ENCODE assay signal across 10 cellular contexts in the genomic region with DNA sequence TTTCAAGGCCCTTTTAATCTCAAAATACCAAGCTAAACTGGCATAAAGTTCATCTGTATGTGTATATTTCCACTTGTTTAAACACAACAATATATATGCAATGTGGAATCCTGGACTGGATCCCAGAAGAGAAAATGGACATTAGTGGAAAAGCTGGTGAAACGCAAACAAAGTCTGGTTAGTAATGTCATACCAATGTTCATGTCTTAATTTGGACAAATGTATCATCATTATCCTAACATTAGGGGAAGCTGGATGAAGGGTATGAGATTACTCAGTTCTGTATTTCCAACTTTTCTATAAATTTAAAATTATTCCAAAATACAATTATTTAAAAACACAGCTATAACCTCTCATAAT. TPM values are rescaled to one million over a fixed set of nuclear protein-coding genes. Genes with fewer than 3 reads are reported as not detected.
DNase-seq lines count a peak whose midpoint lies in the region; ATAC-seq, FAIRE-seq and TF ChIP-seq lines count a peak whose summit lies in the region.
"Had no signal": no experiment of that assay in that cellular context is flagged by ENCODE, and none has a peak within 500 bp of the region (broad histone marks: within the 10 kb centered on the region; RNA-seq: fewer than 3 reads in every experiment).

No MANE protein-coding gene starts in this region.

- no peak overlapping the region for H3K9ac ChIP-seq in BLaER1 treated with 17β-estradiol and CSF1 and Interleukin-3, amounts not matched to agents 10 nM and 100 nM
- H3K9ac ChIP-seq in keratinocyte (ENCODE audit: control insufficient read depth, extremely low read depth, insufficient read depth, low read length): no peak overlapping the region

- peaks cover 11 to 25% (median 20%) of the 10 kb centered on the region in 11 experiments; a peak in 20 of 22 replicates for H3K9me3 ChIP-seq in BLaER1 treated with 17β-estradiol and CSF1 and Interleukin-3, amounts not matched to agents 10 nM and 100 nM (replicated peaks in 1 of 11)
- H3K9me3 ChIP-seq in keratinocyte (ENCODE audit: control insufficient read depth, low read depth, low read length) (no peaks in the 10 kb centered on the region), upper lobe of left lung (no peaks in the 10 kb centered on the region)
- H3K9me3 ChIP-seq: left lung had no signal

- no peaks in the 10 kb centered on the region for H3K27me3 ChIP-seq in BLaER1 treated with 17β-estradiol and CSF1 and Interleukin-3, amounts not matched to agents 10 nM and 100 nM
- H3K27me3 ChIP-seq in keratinocyte (ENCODE audit: control insufficient read depth, extremely low read depth, insufficient read depth, low read length) (no peaks in the 10 kb centered on the region), upper lobe of left lung (no peaks in the 10 kb centered on the region), dorsolateral prefrontal cortex (no peaks in the 10 kb centered on the region)
- H3K27me3 ChIP-seq: left lung had no signal

- no peak for FAIRE-seq in keratinocyte (lab: Jason Lieb, UNC)

- H3K4me1 ChIP-seq in BLaER1 treated with 17β-estradiol and CSF1 and Interleukin-3, amounts not matched to agents 10 nM and 100 nM: peaks cover 8 to 55% (median 25%) of the 10 kb centered on the region in 10 experiments
- H3K4me1 ChIP-seq in keratinocyte (ENCODE audit: control insufficient read depth, extremely low read depth, insufficient read depth, low read length): peaks cover 5% of the 10 kb centered on the region
- H3K4me1 ChIP-seq in upper lobe of left lung: peaks cover 47 to 61% (median 54%) of the 10 kb centered on the region in 4 donors

- intact Hi-C loops in dorsolateral prefrontal cortex (cut with DNase I): loop anchor here (5.0 to 10.0 kb wide), 3 partner anchors 76 to 373 kb away; partner anchors contain the start of gene SP9 (in 1 of the 2)

- no peak for DNase-seq in keratinocyte (ENCODE audit: low read depth, low spot score)
- DNase-seq in upper lobe of left lung: no peak
- DNase-seq in kidney glomerular epithelial cell (lab: John Stamatoyannopoulos, UW): no peak
- DNase-seq in dorsolateral prefrontal cortex: no peak
- no peak for DNase-seq in activated CD4-positive, alpha-beta T cell treated with anti-CD3 and anti-CD28 coated beads for 4 hours
- DNase-seq: activated gamma-delta T cell treated with Interleukin-2 at 50 U/mL for 16 hours, left lung had no signal

- 93 to 94% methylated on average over 1 of the region's 1 CpG for WGBS in upper lobe of left lung, 2 donors

- H3K9me1 ChIP-seq in keratinocyte (ENCODE audit: control insufficient read depth, extremely low read depth, insufficient read depth, low read length): peaks cover 2% of the 10 kb centered on the region

- peak; percentile 2 for TF ChIP-seq POLR2A in GM19099 (IDR thresholded peaks at IDR 0.05; ENCODE audit: extremely low read depth, insufficient read length, low read depth)
- no peak for TF ChIP-seq POLR2A in upper lobe of left lung (IDR thresholded peaks at IDR 0.05)

- no peak for TF ChIP-seq CTCF in VCaP (conservative IDR thresholded peaks at IDR 0.05)
- TF ChIP-seq CTCF in keratinocyte (optimal IDR thresholded peaks at IDR 0.05 in 1 of 3, IDR thresholded peaks at IDR 0.05 in 1 of 3, conservative IDR thresholded peaks at IDR 0.05 in 1 of 3; ENCODE audit: extremely low read depth in 1 of 3, insufficient read depth in 2 of 3, low read length in 3 of 3): no peak
- no peak for TF ChIP-seq CTCF in upper lobe of left lung (IDR thresholded peaks at IDR 0.05)
- no peak for TF ChIP-seq CTCF in dorsolateral prefrontal cortex (IDR thresholded peaks at IDR 0.05 in 54 of 56, conservative IDR thresholded peaks at IDR 0.05 in 2 of 56; ENCODE audit: low read depth in 1 of 56, partially characterized antibody in 56 of 56)

- H4K20me1 ChIP-seq in BLaER1 treated with 17β-estradiol and CSF1 and Interleukin-3, amounts not matched to agents 10 nM and 100 nM: peaks cover 22 to 67% (median 62%) of the 10 kb centered on the region in 11 experiments; a peak in 21 of 22 replicates
- H4K20me1 ChIP-seq in keratinocyte (ENCODE audit: control insufficient read depth, extremely low read depth, insufficient read depth, low read length): no peaks in the 10 kb centered on the region

- H3K79me2 ChIP-seq in keratinocyte (ENCODE audit: control insufficient read depth, insufficient read depth, low read length): peaks cover 71% of the 10 kb centered on the region

- H3K36me3 ChIP-seq in BLaER1 treated with 17β-estradiol and CSF1 and Interleukin-3, amounts not matched to agents 10 nM and 100 nM: peaks cover 31 to 63% (median 51%) of the 10 kb centered on the region in 11 experiments
- H3K36me3 ChIP-seq in keratinocyte (ENCODE audit: control insufficient read depth in 2 of 2, extremely low read depth in 1 of 2, insufficient read depth in 2 of 2, low read length in 2 of 2): no peaks in the 10 kb centered on the region
- H3K36me3 ChIP-seq in upper lobe of left lung: no peaks in the 10 kb centered on the region

- H2AFZ ChIP-seq in keratinocyte (ENCODE audit: control insufficient read depth, low read length): no peak overlapping the region

- peak overlapping the region in 1 of 11 experiments; percentile 100; a peak in 2 of 22 replicates for H3K27ac ChIP-seq in BLaER1 treated with 17β-estradiol and CSF1 and Interleukin-3, amounts not matched to agents 10 nM and 100 nM
- H3K27ac ChIP-seq in VCaP (peak overlapping the region; percentile 100), keratinocyte (ENCODE audit: control insufficient read depth, insufficient read depth, low read length) (no peak overlapping the region), upper lobe of left lung (peak overlapping the region in 2 of 4 donors; percentile 99 to 100), dorsolateral prefrontal cortex (peak overlapping the region in 1 of 59 donors; percentile 4)

- no peak for TF ChIP-seq EP300 in upper lobe of left lung (IDR thresholded peaks at IDR 0.05)

- peak overlapping the region; percentile 16 to 93 (median 81); a peak in 20 of 22 replicates for H3K4me2 ChIP-seq in BLaER1 treated with 17β-estradiol and CSF1 and Interleukin-3, amounts not matched to agents 10 nM and 100 nM
- peak overlapping the region; percentile 91 for H3K4me2 ChIP-seq in keratinocyte (ENCODE audit: control insufficient read depth, extremely low read depth, insufficient read depth, low read depth, low read length)

- peak overlapping the region in 9 of 10 experiments; percentile 75 to 99 (median 88); a peak in 12 of 20 replicates for H3K4me3 ChIP-seq in BLaER1 treated with 17β-estradiol and CSF1 and Interleukin-3, amounts not matched to agents 10 nM and 100 nM
- H3K4me3 ChIP-seq in keratinocyte (ENCODE audit: control insufficient read depth in 2 of 3, extremely low read depth in 1 of 3, insufficient read depth in 2 of 3, low read depth in 1 of 3, low read length in 3 of 3): no peak overlapping the region
- H3K4me3 ChIP-seq in upper lobe of left lung: peak overlapping the region in 1 of 4 donors; percentile 3
- peak overlapping the region in 4 of 59 donors; percentile 90 to 99 (median 96) for H3K4me3 ChIP-seq in dorsolateral prefrontal cortex

- dilution Hi-C loops in keratinocyte (cut with MboI; ENCODE audit: extremely low pct_ligation_motif_present, low sequenced_read_pairs): no loop called here

- no peak for ATAC-seq in upper lobe of left lung (ENCODE audit: low FRiP score in 2 of 2)
- ATAC-seq: left lung had no signal

RNA-seq across cellular contexts. Expression of gene SP3, which starts 3.8 kb away (rescaled TPM):
- 31.9 to 46.7 TPM (median 39.3 TPM) in 3 replicates for polyA plus RNA-seq in keratinocyte
- polyA plus RNA-seq in keratinocyte (2011; ENCODE audit: low read depth): 14.9 TPM
- polyA plus RNA-seq in keratinocyte (2011; cell fraction: cytosol; rRNA removed): 13.6 and 34.9 TPM in 2 replicates
- 27.6 and 29.2 TPM in 2 replicates for polyA plus RNA-seq in keratinocyte (2011; cell fraction: nucleus; rRNA removed)
- polyA plus RNA-seq in keratinocyte (2012; ENCODE audit: low replicate concordance): 24.9 and 25.4 TPM in 2 replicates
- polyA minus RNA-seq in keratinocyte: 25.9 to 93.0 TPM (median 54.3 TPM) in 3 replicates
- 17.8 TPM for polyA minus RNA-seq in keratinocyte (2011; cell fraction: cytosol; rRNA and poly(A)+ RNA removed)
- 35.9 and 68.2 TPM in 2 replicates for polyA minus RNA-seq in keratinocyte (2011; cell fraction: nucleus; rRNA and poly(A)+ RNA removed)
- total RNA-seq in upper lobe of left lung (100 to 1,000 TPM in 2 of 6 donors, 10 to 100 TPM in 4; 37.0 to 139 (median 77.0) TPM), dorsolateral prefrontal cortex (10 to 100 TPM; 41.4 to 79.2 (median 59.4) TPM)

Comparison
In these comparisons a context has a peak if more than half of its experiments do, and no peak if none do; other contexts are left out.
1. H3K4me3 ChIP-seq: peak in BLaER1 treated with 17β-estradiol and CSF1 and Interleukin-3, amounts not matched to agents 10 nM and 100 nM (9 of 10); none in keratinocyte (0 of 3).